8 cellular contexts compared by ENCODE assay signal in the genomic region with DNA sequence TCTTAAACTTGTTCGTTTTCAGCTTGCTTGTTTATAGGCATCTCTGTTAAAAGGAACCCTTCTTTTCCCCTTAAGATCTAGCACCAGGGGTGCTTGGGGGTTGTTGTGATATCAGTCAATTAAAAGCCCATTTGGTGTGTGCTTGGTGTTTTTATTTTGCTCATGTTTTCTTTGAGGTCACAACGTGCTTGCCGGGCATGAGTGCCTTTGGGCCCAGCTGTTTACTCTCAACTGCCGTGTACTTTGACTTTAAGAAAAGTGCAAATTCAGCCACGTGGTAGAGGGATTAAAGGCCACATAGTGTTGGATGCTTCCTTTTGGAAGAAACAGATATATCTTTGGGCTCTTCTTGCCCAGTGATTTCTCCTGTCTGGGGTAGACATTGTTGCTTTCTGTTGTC. TPM values are rescaled to one million over a fixed set of nuclear protein-coding genes. Genes with fewer than 3 reads are reported as not detected.
A peak's percentile ranks its signal among the peaks of the same experiment; 100 is the strongest.
DNase-seq lines count a peak whose midpoint lies in the region; ATAC-seq and TF ChIP-seq lines count a peak whose summit lies in the region.

No MANE protein-coding gene starts in this region.

- H3K4me3 Mint-ChIP-seq in CD4-positive, alpha-beta memory T cell, result peak overlapping the region in 7 of 8 donors; percentile 64 to 82 (median 68)

- no peaks in the 10 kb centered on the region for H3K27me3 Mint-ChIP-seq in CD4-positive, alpha-beta memory T cell

- H3K79me2 ChIP-seq in osteoblast (ENCODE audit: insufficient read depth, low read length), result peaks cover 93% of the 10 kb centered on the region

- POLR2A ChIA-PET in CD4-positive, alpha-beta memory T cell (lab: Charles Lee; ENCODE audit: partially characterized antibody), result interaction anchor here (5.7 to 16.5 kb wide), 3 partner anchors 9 to 80 kb away, joined by 36 to 595 read pairs (median 91); partner anchors contain the start of genes ARID1A and PIGV

- no peaks in the 10 kb centered on the region for H3K9me3 ChIP-seq in CD4-positive, alpha-beta memory T cell (ENCODE audit: control insufficient read depth in 1 of 2, low read length in 2 of 2)
- no peaks in the 10 kb centered on the region for H3K9me3 ChIP-seq in osteoblast (ENCODE audit: low read depth, low read length)

- H3K4me2 ChIP-seq in osteoblast (ENCODE audit: insufficient read depth, low read length), result peak overlapping the region; percentile 62

- peak overlapping the region; percentile 8 to 19 for H3K4me3 ChIP-seq in CD4-positive, alpha-beta memory T cell (ENCODE audit: low read length in 2 of 2)
- peak overlapping the region; percentile 4 for H3K4me3 ChIP-seq in osteoblast (ENCODE audit: insufficient read depth, low read length)

- H3K27ac Mint-ChIP-seq in CD4-positive, alpha-beta memory T cell, result peak overlapping the region; percentile 3 to 78 (median 50)

- intact Hi-C loops in CD4-positive, alpha-beta memory T cell (cut with micrococcal nuclease), result loop anchor here (1.0 to 2.0 kb wide), 2 partner anchors 8 to 16 kb away; no protein-coding TSS in a partner anchor

- peaks cover 67% of the 10 kb centered on the region for H3K4me1 ChIP-seq in CD4-positive, alpha-beta memory T cell (ENCODE audit: insufficient read depth, low read length)
- H3K4me1 ChIP-seq in osteoblast (ENCODE audit: insufficient read depth, low read length), result peaks cover 41% of the 10 kb centered on the region

- DNase-seq in CD4-positive, alpha-beta memory T cell, result no peak
- peak; percentile 12 for DNase-seq in NCI-H2227 treated with DMSO at 0.1 percent for 48 hours (lab: John Stamatoyannopoulos, UW)
- no peak for DNase-seq in epithelial cell of prostate (ENCODE audit: low read depth, low spot score)
- peak; percentile 75 for DNase-seq in osteoblast (ENCODE audit: insufficient read length, low spot score, missing footprints)
- DNase-seq in HCEC 1CT, result no peak
- DNase-seq in NCI-H1930 (lab: John Stamatoyannopoulos, UW), result no peak

- H2AFZ ChIP-seq in osteoblast (ENCODE audit: low read length), result no peak overlapping the region

- CTCF ChIA-PET in CD4-positive, alpha-beta memory T cell (lab: Charles Lee; ENCODE audit: partially characterized antibody), result interaction anchor here (0.9 to 1.7 kb wide), 4 partner anchors 15 to 82 kb away, joined by 3 to 6 read pairs (median 5); no protein-coding TSS in a partner anchor

- no peak for ATAC-seq in GM18502 (IDR thresholded peaks at IDR 0.05; ENCODE audit: poor library complexity, unreplicated experiment)
- ATAC-seq in esophagus mucosa, result no peak

- H3K27ac ChIP-seq in CD4-positive, alpha-beta memory T cell (ENCODE audit: low read depth, low read length), result peak overlapping the region; percentile 18
- peak overlapping the region; percentile 91 for H3K27ac ChIP-seq in epithelial cell of prostate
- peak overlapping the region; percentile 62 for H3K27ac ChIP-seq in osteoblast (ENCODE audit: low read depth, low read length)

- H3K9me3 Mint-ChIP-seq in CD4-positive, alpha-beta memory T cell, result no peaks in the 10 kb centered on the region

- no peak for TF ChIP-seq CTCF in osteoblast (IDR thresholded peaks at IDR 0.05; ENCODE audit: extremely low read depth, low read depth, low read length)

- peaks cover 76% of the 10 kb centered on the region for H4K20me1 ChIP-seq in osteoblast (ENCODE audit: insufficient read depth, low read length)

- H3K36me3 Mint-ChIP-seq in CD4-positive, alpha-beta memory T cell, result peaks cover 17 to 47% of the 10 kb centered on the region in 2 donors

- H3K36me3 ChIP-seq in CD4-positive, alpha-beta memory T cell (ENCODE audit: insufficient read depth, low read length), result peaks cover 7% of the 10 kb centered on the region
- H3K36me3 ChIP-seq in osteoblast (ENCODE audit: insufficient read depth, low read length), result peaks cover 7% of the 10 kb centered on the region

- no peaks in the 10 kb centered on the region for H3K27me3 ChIP-seq in CD4-positive, alpha-beta memory T cell (ENCODE audit: insufficient read depth, low read length)
- no peaks in the 10 kb centered on the region for H3K27me3 ChIP-seq in osteoblast (ENCODE audit: insufficient read depth, low read length)

- H3K4me1 Mint-ChIP-seq in CD4-positive, alpha-beta memory T cell, result peaks cover 16 to 42% (median 28%) of the 10 kb centered on the region in 4 donors

RNA-seq across cellular contexts. Expression of gene ARID1A, which starts 10.5 kb away (rescaled TPM):
- total RNA-seq in CD4-positive, alpha-beta memory T cell, result 100 to 1,000 TPM; 112 to 127 TPM
- 10 to 100 TPM in 1 of 2 donors, 1 to 10 TPM in 1; 4.2 to 30.4 TPM for polyA plus RNA-seq in CD4-positive, alpha-beta memory T cell
- total RNA-seq in osteoblast (22.8 and 23.6 TPM in 2 replicates), esophagus mucosa (44.3 TPM)

Comparison
In these comparisons a context has a peak if more than half of its experiments do, and no peak if none do; other contexts are left out.
1. DNase-seq: peak in NCI-H2227 treated with DMSO at 0.1 percent for 48 hours (single experiment) and osteoblast (single experiment); none in CD4-positive, alpha-beta memory T cell (0 of 5), epithelial cell of prostate (single experiment), HCEC 1CT (single experiment) and NCI-H1930 (0 of 2).
2. H3K27ac ChIP-seq: peak in every context shown above with its lines; median percentile 91 in epithelial cell of prostate; 62 in osteoblast; 18 in CD4-positive, alpha-beta memory T cell.